8 cellular contexts compared by ENCODE assay signal in the genomic region with DNA sequence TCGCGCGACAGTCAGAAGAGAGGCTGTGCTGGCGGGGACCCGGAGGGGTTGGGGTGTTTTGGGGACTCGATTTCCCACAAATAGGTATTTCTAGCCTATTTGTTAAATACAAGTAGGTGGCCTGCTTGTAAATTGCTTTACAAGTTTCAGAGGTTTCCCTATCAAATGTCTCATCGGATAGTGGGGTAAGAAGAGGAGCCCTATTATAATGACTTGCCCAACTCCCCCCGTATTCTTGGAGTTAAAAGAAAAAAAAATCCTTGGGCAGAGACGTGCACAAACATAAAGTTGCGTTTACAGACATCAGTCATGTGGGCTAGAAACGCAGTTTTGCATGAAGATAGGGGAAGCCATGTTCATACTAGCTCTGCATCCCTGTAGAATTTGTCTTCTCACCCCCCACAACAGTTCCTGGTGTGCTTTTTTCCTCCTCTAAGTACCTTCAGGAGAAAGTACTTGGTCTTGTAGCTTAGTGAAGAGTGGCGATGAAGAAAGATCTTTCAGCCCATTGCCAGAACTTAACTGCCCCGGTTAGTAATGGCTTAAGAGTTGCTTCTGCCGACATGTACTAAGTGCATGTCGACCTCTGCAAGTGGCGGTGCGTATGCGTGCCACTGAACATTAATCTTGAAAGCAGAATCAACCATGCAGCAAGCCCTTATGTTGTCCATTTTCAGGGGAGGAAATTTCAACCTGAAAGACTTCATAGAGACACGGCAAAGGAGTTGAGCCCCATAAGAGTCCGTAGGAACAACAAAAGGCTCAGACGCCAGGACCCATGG. TPM values are rescaled to one million over a fixed set of nuclear protein-coding genes. Genes with fewer than 3 reads are reported as not detected.
DNase-seq lines count a peak whose midpoint lies in the region; ATAC-seq and TF ChIP-seq lines count a peak whose summit lies in the region.

No MANE protein-coding gene starts in this region.

- no peak for TF ChIP-seq EP300 in suprapubic skin (IDR thresholded peaks at IDR 0.05)

- H3K36me3 ChIP-seq in iPS DF 6.9 (ENCODE audit: control insufficient read depth, insufficient read depth, low read length), result no peaks in the 10 kb centered on the region
- H3K36me3 ChIP-seq in suprapubic skin, result no peaks in the 10 kb centered on the region

- TF ChIP-seq POLR2A in suprapubic skin (IDR thresholded peaks at IDR 0.05), result no peak

- peak overlapping the region; percentile 90 for H3K27ac ChIP-seq in VCaP
- no peak overlapping the region for H3K27ac ChIP-seq in iPS DF 6.9 (ENCODE audit: low read length)
- H3K27ac ChIP-seq in suprapubic skin, result peak overlapping the region; percentile 97

- no peak for TF ChIP-seq CTCF in AG10803 (conservative IDR thresholded peaks at IDR 0.05; ENCODE audit: low read length)
- TF ChIP-seq CTCF in VCaP (conservative IDR thresholded peaks at IDR 0.05), result no peak
- no peak for TF ChIP-seq CTCF in suprapubic skin (IDR thresholded peaks at IDR 0.05)

- H3K4me3 ChIP-seq in AG10803 (ENCODE audit: low read length) (peak overlapping the region; percentile 98), iPS DF 6.9 (ENCODE audit: low read length) (peak overlapping the region; percentile 43; the same call in 1 of the 2 replicates), suprapubic skin (peak overlapping the region; percentile 79)

- no peak for DNase-seq in AG10803 (ENCODE audit: low read depth)
- DNase-seq in iPS DF 6.9 (ENCODE audit: low read depth, low spot score), result no peak
- no peak for DNase-seq in suprapubic skin (ENCODE audit: low spot score in 2 of 2)
- no peak for DNase-seq in NCI-H187 treated with DMSO at 0.1 percent for 48 hours (lab: John Stamatoyannopoulos, UW)

- H3K4me1 ChIP-seq in iPS DF 6.9 (ENCODE audit: control insufficient read depth, insufficient read depth, low read length), result no peaks in the 10 kb centered on the region
- H3K4me1 ChIP-seq in suprapubic skin, result peaks cover 36% of the 10 kb centered on the region

- no peaks in the 10 kb centered on the region for H3K9me3 ChIP-seq in iPS DF 6.9 (ENCODE audit: control insufficient read depth, insufficient read depth, low read length)
- H3K9me3 ChIP-seq in suprapubic skin, result no peaks in the 10 kb centered on the region

- no CpG with 5 or more reads among the region's 21 CpGs for WGBS in iPS DF 6.9 (ENCODE audit: insufficient coverage, insufficient read length)
- WGBS in suprapubic skin, result 47% methylated on average over 21 of the region's 21 CpGs

- peak; percentile 29 for ATAC-seq in GM19351 (IDR thresholded peaks at IDR 0.05; ENCODE audit: unreplicated experiment)
- ATAC-seq in activated CD4-positive, CD25-positive, alpha-beta regulatory T cell treated with anti-CD3 and anti-CD28 coated beads, Interleukin-2, amount 50 U/mL, for 24 hours, result no peak
- ATAC-seq in HG02623 (IDR thresholded peaks at IDR 0.05; ENCODE audit: unreplicated experiment), result no peak

- H3K27me3 ChIP-seq in iPS DF 6.9 (ENCODE audit: control insufficient read depth, insufficient read depth, low read length), result no peaks in the 10 kb centered on the region
- H3K27me3 ChIP-seq in suprapubic skin, result no peaks in the 10 kb centered on the region

RNA-seq across cellular contexts. Expression of a gene that starts 0.8 kb away (rescaled TPM):
- total RNA-seq in suprapubic skin, result 100 to 1,000 TPM in 1 of 4 donors, 10 to 100 TPM in 3; 52.8 to 176 (median 62.2) TPM

RNA-seq across cellular contexts. Expression of a gene that starts 53.6 kb away (rescaled TPM):
- 10 to 100 TPM; 75.0 to 86.4 (median 78.0) TPM for total RNA-seq in suprapubic skin

RNA-seq across cellular contexts. Expression of a gene that starts 55.1 kb away (rescaled TPM):
- 10 to 100 TPM; 15.2 to 27.0 (median 23.0) TPM for total RNA-seq in suprapubic skin

Comparison
In these comparisons a context has a peak if more than half of its experiments do, and no peak if none do; other contexts are left out.
1. H3K4me3 ChIP-seq: peak in every context shown above with its lines; median percentile 98 in AG10803; 79 in suprapubic skin; 43 in iPS DF 6.9.